Comparison of ENCODE assay signal across 1 cellular context in the genomic region with DNA sequence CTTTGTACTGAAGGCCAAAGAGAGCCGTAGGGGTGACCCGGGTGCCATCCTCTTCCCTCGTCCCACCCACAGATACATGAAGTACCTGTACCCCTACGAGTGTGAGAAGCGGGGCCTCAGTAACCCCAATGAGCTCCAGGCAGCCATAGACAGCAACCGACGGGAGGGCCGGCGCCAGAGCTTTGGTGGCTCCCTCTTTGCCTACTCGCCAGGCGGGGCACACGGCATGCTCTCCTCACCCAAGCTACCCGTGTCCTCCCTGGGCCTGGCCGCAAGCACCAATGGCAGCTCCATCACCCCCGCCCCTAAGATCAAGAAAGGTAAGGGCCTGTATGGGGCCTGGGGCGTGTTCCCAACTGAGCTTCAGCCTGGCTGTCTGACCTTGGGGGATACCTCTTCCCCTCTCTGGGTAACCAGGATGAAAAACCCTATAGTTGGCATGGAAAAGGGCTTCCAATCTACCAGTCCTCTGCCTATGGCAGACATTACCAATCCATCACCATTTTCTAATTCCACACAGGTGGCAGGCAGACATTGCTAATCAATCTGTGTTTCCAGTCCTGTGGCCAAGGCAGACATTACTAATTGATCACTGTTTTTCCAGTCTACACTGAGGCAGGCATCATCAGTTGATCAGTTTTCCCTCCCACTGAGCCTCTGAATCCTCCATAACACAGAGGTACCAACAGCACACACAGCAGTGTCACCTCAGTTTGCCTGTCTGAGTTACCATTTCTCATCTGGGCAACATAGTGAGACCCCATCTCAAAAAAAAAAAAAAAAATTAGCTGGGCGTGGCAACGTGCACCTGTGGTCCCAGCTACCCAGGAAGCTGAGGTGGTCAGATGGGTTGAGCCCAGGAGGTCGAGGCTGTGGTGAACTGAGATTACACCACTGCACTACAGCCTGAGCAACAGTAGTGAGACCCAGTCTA.
TF ChIP-seq lines count a peak whose summit lies in the region.

No MANE protein-coding gene starts in this region.

TF ChIP-seq in HEK293, 187 proteins besides CTCF, POLR2A, EP300 and RAD21 (continued from another document):
- TF ChIP-seq ZBTB17 (tag by site-specific recombination; IDR thresholded peaks at IDR 0.05) = peak; percentile 100
- peak; percentile 51; the same call in 1 of the 2 replicates for TF ChIP-seq KLF8 (tag by site-specific recombination; IDR thresholded peaks at IDR 0.05)
- TF ChIP-seq ZNF23 (tag by site-specific recombination; IDR thresholded peaks at IDR 0.05; ENCODE audit: borderline replicate concordance) = peak; percentile 98
- TF ChIP-seq ZNF10 (tag by site-specific recombination; IDR thresholded peaks at IDR 0.05) = 0 out of 2 replicates have a peak, but pooled peaks have one; percentile 37
